Comparison of ENCODE assay signal across 8 cellular contexts in genomic region chr17:45235071-45236001, GRCh38. TPM values are rescaled to one million over a fixed set of nuclear protein-coding genes. Genes with fewer than 3 reads are reported as not detected.
DNase-seq lines count a peak whose midpoint lies in the region; ATAC-seq, FAIRE-seq and TF ChIP-seq lines count a peak whose summit lies in the region.

No MANE protein-coding gene starts in this region.

- H3K27me3 ChIP-seq in CD8-positive, alpha-beta memory T cell (ENCODE audit: insufficient read depth, low read length, poor library complexity, severe bottlenecking): no peaks in the 10 kb centered on the region

- CTCF ChIA-PET in CD8-positive, alpha-beta memory T cell (lab: Charles Lee): interaction anchor here (0.6 to 13.0 kb wide), 20 partner anchors 10 to 163 kb away, joined by 3 to 409 read pairs (median 4); partner anchors contain the start of genes ACBD4, FMNL1 and MAP3K14

- H3K4me3 ChIP-seq in CD8-positive, alpha-beta memory T cell (ENCODE audit: low read length): no peak overlapping the region
- H3K4me3 ChIP-seq in fibroblast of villous mesenchyme (ENCODE audit: low read depth, low read length): no peak overlapping the region

- no peaks in the 10 kb centered on the region for H3K27me3 Mint-ChIP-seq in CD8-positive, alpha-beta memory T cell

- H3K36me3 Mint-ChIP-seq in CD8-positive, alpha-beta memory T cell: peaks cover 11 to 89% (median 27%) of the 10 kb centered on the region in 3 donors

- TF ChIP-seq CTCF in fibroblast of villous mesenchyme (IDR thresholded peaks at IDR 0.05; ENCODE audit: insufficient read depth, low read depth, low read length): peak; percentile 84

- peaks cover 38% of the 10 kb centered on the region for H3K4me1 ChIP-seq in CD8-positive, alpha-beta memory T cell (ENCODE audit: insufficient read depth, low read length)

- peak overlapping the region in 6 of 7 donors; percentile 24 to 72 (median 31) for H3K4me3 Mint-ChIP-seq in CD8-positive, alpha-beta memory T cell

- POLR2A ChIA-PET in CD8-positive, alpha-beta memory T cell (lab: Charles Lee): interaction anchor here (0.8 to 3.6 kb wide), 4 partner anchors 9 to 16 kb away, joined by 3 to 37 read pairs (median 10); no protein-coding TSS in a partner anchor

- ATAC-seq in GM21381 (IDR thresholded peaks at IDR 0.05; ENCODE audit: unreplicated experiment): no peak

- FAIRE-seq in urothelium cell line (lab: Jason Lieb, UNC): peak; percentile 66

- H3K36me3 ChIP-seq in CD8-positive, alpha-beta memory T cell (ENCODE audit: insufficient read depth, low read length): peaks cover 49% of the 10 kb centered on the region

- H3K27ac ChIP-seq in CD8-positive, alpha-beta memory T cell (ENCODE audit: low read depth, low read length): no peak overlapping the region

- H3K9me3 ChIP-seq in CD8-positive, alpha-beta memory T cell (ENCODE audit: low read length): no peaks in the 10 kb centered on the region

- H3K4me1 Mint-ChIP-seq in CD8-positive, alpha-beta memory T cell: peaks cover 57 to 66% (median 62%) of the 10 kb centered on the region in 3 donors

- DNase-seq in CD8-positive, alpha-beta memory T cell: peak; percentile 69 to 84 (median 70)
- DNase-seq in HT1080 (ENCODE audit: low read depth): peak; percentile 74
- peak; percentile 60 for DNase-seq in RPMI7951 (ENCODE audit: low read depth)
- DNase-seq in activated T-helper 1 cell treated with anti-CD3 and anti-CD28 coated beads, Interleukin-2, amount 50 U/mL, for 16 hours (ENCODE audit: low read depth in 1 of 2, low spot score in 1 of 2): peak; percentile 58 to 66
- peak; percentile 84 for DNase-seq in fibroblast of villous mesenchyme (ENCODE audit: low read depth)
- peak in 30 of 56 donors; percentile 9 to 78 (median 24) for DNase-seq in nucleus accumbens (lab: John Stamatoyannopoulos, UW)
- peak; percentile 71 for DNase-seq in urothelium cell line (ENCODE audit: low spot score)

- H3K9me3 Mint-ChIP-seq in CD8-positive, alpha-beta memory T cell: no peaks in the 10 kb centered on the region

- H3K27ac Mint-ChIP-seq in CD8-positive, alpha-beta memory T cell: peak overlapping the region; percentile 79 to 98 (median 91)

RNA-seq across cellular contexts. Expression of gene FMNL1, which starts 13.7 kb away (rescaled TPM):
- total RNA-seq in CD8-positive, alpha-beta memory T cell: 100 to 1,000 TPM; 260 to 265 TPM
- 58.6 TPM for polyA plus RNA-seq in CD8-positive, alpha-beta memory T cell
- total RNA-seq in HT1080 (2014; rRNA removed; shearing (Covaris generic)): 41.4 and 64.3 TPM in 2 replicates
- 102 and 122 TPM in 2 replicates for polyA plus RNA-seq in HT1080 (2015; cell fraction: cytosol; rRNA removed)
- 181 and 205 TPM in 2 replicates for polyA plus RNA-seq in HT1080 (2015; cell fraction: nucleus; rRNA removed)
- total RNA-seq in RPMI7951 (2014; rRNA removed; shearing (Covaris generic)): 10.3 and 13.1 TPM in 2 replicates
- 3.5 and 5.2 TPM in 2 replicates for total RNA-seq in fibroblast of villous mesenchyme

RNA-seq across cellular contexts. Expression of gene SPATA32, which starts 26.6 kb away (rescaled TPM):
- under 1 TPM in 1 of 2 experiments, not detected in 1; 0.15 TPM for total RNA-seq in CD8-positive, alpha-beta memory T cell
- polyA plus RNA-seq in CD8-positive, alpha-beta memory T cell: 0.33 TPM
- total RNA-seq in HT1080 (2014; rRNA removed; shearing (Covaris generic)): not detected in 2 replicates
- not detected in 2 replicates for polyA plus RNA-seq in HT1080 (2015; cell fraction: cytosol; rRNA removed)
- not detected in 2 replicates for polyA plus RNA-seq in HT1080 (2015; cell fraction: nucleus; rRNA removed)
- not detected in 2 replicates for total RNA-seq in RPMI7951 (2014; rRNA removed; shearing (Covaris generic))
- under 0.01 TPM in 1 of 2 replicates, not detected in the other for total RNA-seq in fibroblast of villous mesenchyme

Comparison
In these comparisons a context has a peak if more than half of its experiments do, and no peak if none do; other contexts are left out.
1. DNase-seq: peak in every context shown above with its lines; median percentile 84 in fibroblast of villous mesenchyme; 74 in HT1080; 71 in urothelium cell line; 70 in CD8-positive, alpha-beta memory T cell; 62 in activated T-helper 1 cell treated with anti-CD3 and anti-CD28 coated beads, Interleukin-2, amount 50 U/mL, for 16 hours; 60 in RPMI7951; 24 in nucleus accumbens.